1 cellular context compared by ENCODE assay signal in the genomic region with DNA sequence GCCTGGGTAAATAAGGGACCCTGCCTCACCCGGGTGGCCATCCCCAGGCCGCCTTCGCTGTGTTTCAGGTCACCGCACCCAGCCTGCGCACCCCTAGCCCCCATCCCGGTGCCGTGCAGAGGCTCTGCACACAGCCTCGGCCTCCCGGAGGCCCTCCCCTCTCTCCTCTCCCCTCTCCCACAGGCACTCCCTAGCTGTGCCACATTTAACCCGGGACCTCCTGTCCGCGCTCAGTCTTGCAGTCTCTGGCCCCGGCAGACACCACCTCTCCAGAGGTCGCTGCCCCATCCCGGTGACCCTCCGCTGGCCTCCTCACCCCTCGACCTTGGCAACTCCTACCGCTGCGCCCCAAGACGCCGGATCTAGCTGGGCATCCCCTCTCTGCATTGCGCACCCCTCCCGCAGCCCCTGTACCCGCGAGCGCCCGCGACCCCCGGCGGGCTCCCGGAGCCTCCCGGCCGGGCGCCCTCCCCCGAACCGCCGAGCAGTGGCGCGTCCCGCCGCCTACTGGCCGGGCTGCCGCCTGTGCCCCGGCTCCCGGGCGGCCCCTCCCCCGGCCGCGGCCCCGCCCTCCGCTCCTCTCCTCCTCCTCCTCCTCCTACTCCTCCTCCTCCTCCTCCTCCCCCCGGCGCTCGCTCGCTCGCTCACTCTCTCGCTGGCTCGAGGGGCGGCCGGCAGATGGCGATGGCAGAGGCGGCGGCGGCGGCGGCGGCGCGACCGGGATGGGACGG.
TF ChIP-seq lines count a peak whose summit lies in the region.

A gene (plus strand): TSS at position 647 of the 731 bp plus-strand sequence.

TF ChIP-seq in WTC11, 78 proteins besides CTCF, POLR2A, EP300 and RAD21 (continued from another document):
- TF ChIP-seq, protein P1, sequence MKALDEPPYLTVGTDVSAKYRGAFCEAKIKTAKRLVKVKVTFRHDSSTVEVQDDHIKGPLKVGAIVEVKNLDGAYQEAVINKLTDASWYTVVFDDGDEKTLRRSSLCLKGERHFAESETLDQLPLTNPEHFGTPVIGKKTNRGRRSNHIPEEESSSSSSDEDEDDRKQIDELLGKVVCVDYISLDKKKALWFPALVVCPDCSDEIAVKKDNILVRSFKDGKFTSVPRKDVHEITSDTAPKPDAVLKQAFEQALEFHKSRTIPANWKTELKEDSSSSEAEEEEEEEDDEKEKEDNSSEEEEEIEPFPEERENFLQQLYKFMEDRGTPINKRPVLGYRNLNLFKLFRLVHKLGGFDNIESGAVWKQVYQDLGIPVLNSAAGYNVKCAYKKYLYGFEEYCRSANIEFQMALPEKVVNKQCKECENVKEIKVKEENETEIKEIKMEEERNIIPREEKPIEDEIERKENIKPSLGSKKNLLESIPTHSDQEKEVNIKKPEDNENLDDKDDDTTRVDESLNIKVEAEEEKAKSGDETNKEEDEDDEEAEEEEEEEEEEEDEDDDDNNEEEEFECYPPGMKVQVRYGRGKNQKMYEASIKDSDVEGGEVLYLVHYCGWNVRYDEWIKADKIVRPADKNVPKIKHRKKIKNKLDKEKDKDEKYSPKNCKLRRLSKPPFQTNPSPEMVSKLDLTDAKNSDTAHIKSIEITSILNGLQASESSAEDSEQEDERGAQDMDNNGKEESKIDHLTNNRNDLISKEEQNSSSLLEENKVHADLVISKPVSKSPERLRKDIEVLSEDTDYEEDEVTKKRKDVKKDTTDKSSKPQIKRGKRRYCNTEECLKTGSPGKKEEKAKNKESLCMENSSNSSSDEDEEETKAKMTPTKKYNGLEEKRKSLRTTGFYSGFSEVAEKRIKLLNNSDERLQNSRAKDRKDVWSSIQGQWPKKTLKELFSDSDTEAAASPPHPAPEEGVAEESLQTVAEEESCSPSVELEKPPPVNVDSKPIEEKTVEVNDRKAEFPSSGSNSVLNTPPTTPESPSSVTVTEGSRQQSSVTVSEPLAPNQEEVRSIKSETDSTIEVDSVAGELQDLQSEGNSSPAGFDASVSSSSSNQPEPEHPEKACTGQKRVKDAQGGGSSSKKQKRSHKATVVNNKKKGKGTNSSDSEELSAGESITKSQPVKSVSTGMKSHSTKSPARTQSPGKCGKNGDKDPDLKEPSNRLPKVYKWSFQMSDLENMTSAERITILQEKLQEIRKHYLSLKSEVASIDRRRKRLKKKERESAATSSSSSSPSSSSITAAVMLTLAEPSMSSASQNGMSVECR (CRISPR knock-in tag; IDR thresholded peaks at IDR 0.05; ENCODE audit: borderline replicate concordance): 0 out of 2 replicates have a peak, but pooled peaks have one; percentile 9
- no peak for TF ChIP-seq ZNF416 (CRISPR knock-in tag; IDR thresholded peaks at IDR 0.05)
- TF ChIP-seq, protein P2, sequence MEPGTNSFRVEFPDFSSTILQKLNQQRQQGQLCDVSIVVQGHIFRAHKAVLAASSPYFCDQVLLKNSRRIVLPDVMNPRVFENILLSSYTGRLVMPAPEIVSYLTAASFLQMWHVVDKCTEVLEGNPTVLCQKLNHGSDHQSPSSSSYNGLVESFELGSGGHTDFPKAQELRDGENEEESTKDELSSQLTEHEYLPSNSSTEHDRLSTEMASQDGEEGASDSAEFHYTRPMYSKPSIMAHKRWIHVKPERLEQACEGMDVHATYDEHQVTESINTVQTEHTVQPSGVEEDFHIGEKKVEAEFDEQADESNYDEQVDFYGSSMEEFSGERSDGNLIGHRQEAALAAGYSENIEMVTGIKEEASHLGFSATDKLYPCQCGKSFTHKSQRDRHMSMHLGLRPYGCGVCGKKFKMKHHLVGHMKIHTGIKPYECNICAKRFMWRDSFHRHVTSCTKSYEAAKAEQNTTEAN (CRISPR knock-in tag; IDR thresholded peaks at IDR 0.05): no peak
- TF ChIP-seq, protein P3, sequence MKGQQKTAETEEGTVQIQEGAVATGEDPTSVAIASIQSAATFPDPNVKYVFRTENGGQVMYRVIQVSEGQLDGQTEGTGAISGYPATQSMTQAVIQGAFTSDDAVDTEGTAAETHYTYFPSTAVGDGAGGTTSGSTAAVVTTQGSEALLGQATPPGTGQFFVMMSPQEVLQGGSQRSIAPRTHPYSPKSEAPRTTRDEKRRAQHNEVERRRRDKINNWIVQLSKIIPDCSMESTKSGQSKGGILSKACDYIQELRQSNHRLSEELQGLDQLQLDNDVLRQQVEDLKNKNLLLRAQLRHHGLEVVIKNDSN (CRISPR knock-in tag; IDR thresholded peaks at IDR 0.05): no peak
- no peak for TF ChIP-seq GABPB1 (CRISPR knock-in tag; IDR thresholded peaks at IDR 0.05)
- TF ChIP-seq ETV6 (CRISPR knock-in tag; IDR thresholded peaks at IDR 0.05): 0 out of 2 replicates have a peak, but pooled peaks have one; percentile 34
- TF ChIP-seq, protein P4, sequence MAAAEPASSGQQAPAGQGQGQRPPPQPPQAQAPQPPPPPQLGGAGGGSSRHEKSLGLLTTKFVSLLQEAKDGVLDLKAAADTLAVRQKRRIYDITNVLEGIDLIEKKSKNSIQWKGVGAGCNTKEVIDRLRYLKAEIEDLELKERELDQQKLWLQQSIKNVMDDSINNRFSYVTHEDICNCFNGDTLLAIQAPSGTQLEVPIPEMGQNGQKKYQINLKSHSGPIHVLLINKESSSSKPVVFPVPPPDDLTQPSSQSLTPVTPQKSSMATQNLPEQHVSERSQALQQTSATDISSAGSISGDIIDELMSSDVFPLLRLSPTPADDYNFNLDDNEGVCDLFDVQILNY (CRISPR knock-in tag; IDR thresholded peaks at IDR 0.05): 0 out of 2 replicates have a peak, but pooled peaks have one; percentile 15
- peak; percentile 83 for TF ChIP-seq SP1 (CRISPR knock-in tag; conservative IDR thresholded peaks at IDR 0.05)
- TF ChIP-seq, protein P5, sequence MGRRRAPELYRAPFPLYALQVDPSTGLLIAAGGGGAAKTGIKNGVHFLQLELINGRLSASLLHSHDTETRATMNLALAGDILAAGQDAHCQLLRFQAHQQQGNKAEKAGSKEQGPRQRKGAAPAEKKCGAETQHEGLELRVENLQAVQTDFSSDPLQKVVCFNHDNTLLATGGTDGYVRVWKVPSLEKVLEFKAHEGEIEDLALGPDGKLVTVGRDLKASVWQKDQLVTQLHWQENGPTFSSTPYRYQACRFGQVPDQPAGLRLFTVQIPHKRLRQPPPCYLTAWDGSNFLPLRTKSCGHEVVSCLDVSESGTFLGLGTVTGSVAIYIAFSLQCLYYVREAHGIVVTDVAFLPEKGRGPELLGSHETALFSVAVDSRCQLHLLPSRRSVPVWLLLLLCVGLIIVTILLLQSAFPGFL (CRISPR knock-in tag; IDR thresholded peaks at IDR 0.05; ENCODE audit: borderline replicate concordance): no peak
- TF ChIP-seq ZNF263 (CRISPR knock-in tag; IDR thresholded peaks at IDR 0.05; ENCODE audit: low read depth): peak; percentile 99
- peak; percentile 91 for TF ChIP-seq ZNF423 (CRISPR knock-in tag; IDR thresholded peaks at IDR 0.05)
- no peak for TF ChIP-seq ZNF121 (CRISPR knock-in tag; IDR thresholded peaks at IDR 0.05)
- TF ChIP-seq ELF4 (CRISPR knock-in tag; IDR thresholded peaks at IDR 0.05; ENCODE audit: low read depth): peak; percentile 95; the same call in 1 of the 2 replicates
- no peak for TF ChIP-seq GTF2I (CRISPR knock-in tag; conservative IDR thresholded peaks at IDR 0.05)
- TF ChIP-seq ZNF317 (CRISPR knock-in tag; IDR thresholded peaks at IDR 0.05; ENCODE audit: borderline replicate concordance, low read depth): no peak
